20 cellular contexts compared by ENCODE assay signal in genomic region chr21:29648710-29649240, GRCh38.
"Had no signal": no experiment of that assay in that cellular context is flagged by ENCODE, and none has a peak within 500 bp of the region (broad histone marks: within the 10 kb centered on the region; RNA-seq: fewer than 3 reads in every experiment).

No MANE protein-coding gene starts in this region.

- ATAC-seq: effector memory CD8-positive, alpha-beta T cell; left cardiac atrium; lower lobe of right lung; pancreas; right cardiac atrium had no signal

- FAIRE-seq: kidney, pancreas had no signal

- H2AFZ ChIP-seq: hepatocyte had no signal

- DNase-seq: effector memory CD8-positive, alpha-beta T cell; esophagus squamous epithelium; foreskin fibroblast; head of caudate nucleus; kidney; left cardiac atrium; left ventricle myocardium inferior; lower lobe of right lung; naive B cell; occipital lobe; pancreas; stimulated activated CD4-positive, alpha-beta T cell treated with anti-CD3 and anti-CD28 coated beads, Interleukin-2, amount 100 ng/mL, for 48 hours; stimulated activated naive CD4-positive, alpha-beta T cell treated with Interleukin-2 at 50 U/mL for 16 hours; thyroid gland; uterus had no signal

- H3K4me3 ChIP-seq: esophagus squamous epithelium, hepatocyte, left ventricle myocardium inferior, lower lobe of right lung, pancreas, smooth muscle cell, thyroid gland, upper lobe of left lung, uterus had no signal

- H3K4me2 ChIP-seq: hepatocyte, smooth muscle cell had no signal

- H3K79me2 ChIP-seq: hepatocyte had no signal

- H3K27ac ChIP-seq: epithelial cell of prostate, esophagus squamous epithelium, hepatocyte, left ventricle myocardium inferior, lower lobe of right lung, pancreas, thyroid gland, upper lobe of left lung, uterus had no signal

- H3K9me3 ChIP-seq: esophagus squamous epithelium, left ventricle myocardium inferior, lower lobe of right lung, pancreas, thyroid gland, upper lobe of left lung, uterus had no signal

- H3K4me1 ChIP-seq: esophagus squamous epithelium, left ventricle myocardium inferior, lower lobe of right lung, pancreas, thyroid gland, upper lobe of left lung, uterus had no signal

- H3K36me3 ChIP-seq: esophagus squamous epithelium, left ventricle myocardium inferior, lower lobe of right lung, pancreas, thyroid gland, upper lobe of left lung, uterus had no signal

- H3K27me3 ChIP-seq: esophagus squamous epithelium, hepatocyte, pancreas, thyroid gland, upper lobe of left lung, uterus had no signal
